In genomic region chr13:28138756-28139470, GRCh38 we compare ENCODE assay signal across 8 cellular contexts. TPM values are rescaled to one million over a fixed set of nuclear protein-coding genes. Genes with fewer than 3 reads are reported as not detected.
DNase-seq lines count a peak whose midpoint lies in the region; ATAC-seq and TF ChIP-seq lines count a peak whose summit lies in the region.

No MANE protein-coding gene starts in this region.

- no peak for TF ChIP-seq CTCF in adrenal gland (IDR thresholded peaks at IDR 0.05)
- no peak for TF ChIP-seq CTCF in type B pancreatic cell (conservative IDR thresholded peaks at IDR 0.05)

- H3K27ac Mint-ChIP-seq in T-cell (peak overlapping the region; percentile 90 to 94), type B pancreatic cell (peak overlapping the region; percentile 97)

- ATAC-seq in GM21786 (IDR thresholded peaks at IDR 0.05; ENCODE audit: unreplicated experiment), result peak; percentile 38
- peak; percentile 68 to 75 (median 70) for ATAC-seq in T-cell (replicated peaks in 1 of 4)
- ATAC-seq in left cardiac atrium, result peak; percentile 84 to 87

- H3K27me3 ChIP-seq in adrenal gland, result no peaks in the 10 kb centered on the region

- H3K4me3 Mint-ChIP-seq in T-cell (peak overlapping the region; percentile 86 to 96 (median 94)), type B pancreatic cell (peak overlapping the region; percentile 98)

- 0 to 2% (median 1%) methylated on average over 10 to 60 of the region's 60 CpGs for WGBS in adrenal gland, 4 donors

- H3K36me3 Mint-ChIP-seq in T-cell, result peaks cover 3% of the 10 kb centered on the region
- no peaks in the 10 kb centered on the region for H3K36me3 Mint-ChIP-seq in type B pancreatic cell

- POLR2A ChIA-PET in T-cell (lab: Charles Lee), result interaction anchor here in 1 of 2 donors (0.6 kb wide), 1 partner anchor 694 kb away, joined by 4 read pairs; no protein-coding TSS in a partner anchor

- DNase-seq in ELF-1 (ENCODE audit: low read depth, low spot score), result peak; percentile 88
- DNase-seq in LHCN-M2 (ENCODE audit: low read depth), result peak; percentile 78
- peak; percentile 74 to 91 (median 85) for DNase-seq in T-cell
- DNase-seq in adrenal gland, result peak; percentile 85 to 92 (median 87)
- DNase-seq in left cardiac atrium, result peak; percentile 85
- peak; percentile 94 for DNase-seq in posterior vena cava (ENCODE audit: low spot score)
- DNase-seq in type B pancreatic cell (ENCODE audit: extremely low spot score, unreplicated experiment), result peak; percentile 90

- H3K4me1 Mint-ChIP-seq in T-cell (peaks cover 53 to 62% (median 55%) of the 10 kb centered on the region in 3 donors), type B pancreatic cell (ENCODE audit: unreplicated experiment) (peaks cover 35% of the 10 kb centered on the region)

- H3K9me3 Mint-ChIP-seq in T-cell (no peaks in the 10 kb centered on the region), type B pancreatic cell (no peaks in the 10 kb centered on the region)

- intact Hi-C loops in adrenal gland (cut with DNase I), result loop anchor here in 1 of 2 donors (10.0 kb wide), 1 partner anchor 496 kb away; no protein-coding TSS in a partner anchor
- intact Hi-C loops in left cardiac atrium (cut with DNase I), result no loop called here
- intact Hi-C loops in posterior vena cava (cut with DNase I), result no loop called here

- no peaks in the 10 kb centered on the region for H3K27me3 Mint-ChIP-seq in T-cell
- H3K27me3 Mint-ChIP-seq in type B pancreatic cell, result no peaks in the 10 kb centered on the region

- H3K4me1 ChIP-seq in adrenal gland (replicated peaks in 1 of 2), result peaks cover 6 to 32% of the 10 kb centered on the region in 2 donors

- H3K9me3 ChIP-seq in adrenal gland (replicated peaks in 1 of 3), result no peaks in the 10 kb centered on the region

- peak; percentile 17 to 64 for TF ChIP-seq POLR2A in adrenal gland (IDR thresholded peaks at IDR 0.05)

- no peaks in the 10 kb centered on the region for H3K36me3 ChIP-seq in adrenal gland (replicated peaks in 1 of 2)

- CTCF ChIA-PET in T-cell (lab: Charles Lee), result interaction anchor here in 1 of 2 donors (0.6 kb wide), 1 partner anchor 24 kb away, joined by 3 read pairs; no protein-coding TSS in a partner anchor

- peak overlapping the region; percentile 76 to 100 (median 93) for H3K4me3 ChIP-seq in adrenal gland

- peak overlapping the region; percentile 75 to 99 (median 96) for H3K27ac ChIP-seq in adrenal gland

RNA-seq across cellular contexts. Expression of gene PAN3, which starts 0.6 kb away (rescaled TPM):
- total RNA-seq in LHCN-M2 (2014; rRNA removed), result 10.6 and 13.0 TPM in 2 replicates
- 3.8 TPM for polyA plus RNA-seq in LHCN-M2 (2012)
- 10 to 100 TPM; 62.9 to 79.6 (median 69.3) TPM for total RNA-seq in T-cell
- total RNA-seq in adrenal gland, result 10 to 100 TPM; 15.2 to 31.4 (median 23.9) TPM
- polyA plus RNA-seq in adrenal gland, result 10 to 100 TPM; 13.3 to 27.7 (median 16.4) TPM
- total RNA-seq in left cardiac atrium, result 10 to 100 TPM; 12.3 to 12.8 TPM
- total RNA-seq in posterior vena cava, result 10 to 100 TPM; 23.7 to 26.7 TPM
- total RNA-seq in type B pancreatic cell (ENCODE audit: low replicate concordance), result 32.8 and 37.4 TPM in 2 replicates

RNA-seq across cellular contexts. Expression of gene FLT3, which starts 38.5 kb away (rescaled TPM):
- total RNA-seq in LHCN-M2 (2014; rRNA removed) (not detected in 2 replicates), T-cell (under 1 TPM; 0.13 to 0.48 (median 0.26) TPM), adrenal gland (1 to 10 TPM in 1 of 8 donors, under 1 TPM in 7; 0.06 to 1.0 (median 0.33) TPM), left cardiac atrium (under 1 TPM; 0.12 to 0.26 TPM), posterior vena cava (under 1 TPM; 0.38 to 0.65 TPM), type B pancreatic cell (ENCODE audit: low replicate concordance) (not detected in 2 replicates)
- polyA plus RNA-seq in LHCN-M2 (2012), result not detected
- polyA plus RNA-seq in adrenal gland, result under 1 TPM; 0.13 to 0.64 (median 0.22) TPM

Comparison
In these comparisons a context has a peak if more than half of its experiments do, and no peak if none do; other contexts are left out.
1. Peak in every context shown above with its lines: DNase-seq, ATAC-seq, H3K4me3 ChIP-seq and H3K27ac ChIP-seq.